1 cellular context compared by ENCODE assay signal in the genomic region with DNA sequence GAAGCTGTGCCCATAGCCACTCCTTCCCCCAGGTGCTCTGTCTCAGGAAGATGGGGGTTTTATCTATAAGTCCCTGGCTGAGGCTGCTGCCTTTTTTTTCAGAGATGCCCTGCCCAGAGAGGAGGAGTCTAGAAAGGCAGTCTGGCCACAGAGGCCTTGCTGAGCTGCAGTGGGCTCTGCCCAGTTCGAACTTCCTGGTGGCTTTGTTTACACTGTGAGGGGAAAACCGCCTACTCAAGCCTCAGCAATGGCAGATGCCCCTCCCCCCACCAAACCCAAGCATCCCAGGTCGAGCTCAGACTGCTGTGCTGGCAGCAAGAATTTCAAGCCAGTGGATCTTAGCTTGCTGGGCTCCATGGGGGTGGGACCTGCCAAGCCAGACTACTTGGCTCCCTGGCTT.
TF ChIP-seq lines count a peak whose summit lies in the region.
"Not testable (repeated sequence)": the region's sequence is repeated elsewhere in the genome, so short reads cannot be mapped to it uniquely, and the experiment has no call there.

No MANE protein-coding gene starts in this region.

TF ChIP-seq in HepG2, 621 proteins besides CTCF, POLR2A, EP300 and RAD21 (continued from another document):
- TF ChIP-seq, protein P1, sequence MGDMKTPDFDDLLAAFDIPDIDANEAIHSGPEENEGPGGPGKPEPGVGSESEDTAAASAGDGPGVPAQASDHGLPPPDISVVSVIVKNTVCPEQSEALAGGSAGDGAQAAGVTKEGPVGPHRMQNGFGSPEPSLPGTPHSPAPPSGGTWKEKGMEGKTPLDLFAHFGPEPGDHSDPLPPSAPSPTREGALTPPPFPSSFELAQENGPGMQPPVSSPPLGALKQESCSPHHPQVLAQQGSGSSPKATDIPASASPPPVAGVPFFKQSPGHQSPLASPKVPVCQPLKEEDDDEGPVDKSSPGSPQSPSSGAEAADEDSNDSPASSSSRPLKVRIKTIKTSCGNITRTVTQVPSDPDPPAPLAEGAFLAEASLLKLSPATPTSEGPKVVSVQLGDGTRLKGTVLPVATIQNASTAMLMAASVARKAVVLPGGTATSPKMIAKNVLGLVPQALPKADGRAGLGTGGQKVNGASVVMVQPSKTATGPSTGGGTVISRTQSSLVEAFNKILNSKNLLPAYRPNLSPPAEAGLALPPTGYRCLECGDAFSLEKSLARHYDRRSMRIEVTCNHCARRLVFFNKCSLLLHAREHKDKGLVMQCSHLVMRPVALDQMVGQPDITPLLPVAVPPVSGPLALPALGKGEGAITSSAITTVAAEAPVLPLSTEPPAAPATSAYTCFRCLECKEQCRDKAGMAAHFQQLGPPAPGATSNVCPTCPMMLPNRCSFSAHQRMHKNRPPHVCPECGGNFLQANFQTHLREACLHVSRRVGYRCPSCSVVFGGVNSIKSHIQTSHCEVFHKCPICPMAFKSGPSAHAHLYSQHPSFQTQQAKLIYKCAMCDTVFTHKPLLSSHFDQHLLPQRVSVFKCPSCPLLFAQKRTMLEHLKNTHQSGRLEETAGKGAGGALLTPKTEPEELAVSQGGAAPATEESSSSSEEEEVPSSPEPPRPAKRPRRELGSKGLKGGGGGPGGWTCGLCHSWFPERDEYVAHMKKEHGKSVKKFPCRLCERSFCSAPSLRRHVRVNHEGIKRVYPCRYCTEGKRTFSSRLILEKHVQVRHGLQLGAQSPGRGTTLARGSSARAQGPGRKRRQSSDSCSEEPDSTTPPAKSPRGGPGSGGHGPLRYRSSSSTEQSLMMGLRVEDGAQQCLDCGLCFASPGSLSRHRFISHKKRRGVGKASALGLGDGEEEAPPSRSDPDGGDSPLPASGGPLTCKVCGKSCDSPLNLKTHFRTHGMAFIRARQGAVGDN (CRISPR knock-in tag; IDR thresholded peaks at IDR 0.05) = peak; percentile 56
- 0 out of 2 replicates have a peak, but pooled peaks have one; percentile 24 for TF ChIP-seq ZNF772 (CRISPR knock-in tag; IDR thresholded peaks at IDR 0.05)
- TF ChIP-seq, protein P2, sequence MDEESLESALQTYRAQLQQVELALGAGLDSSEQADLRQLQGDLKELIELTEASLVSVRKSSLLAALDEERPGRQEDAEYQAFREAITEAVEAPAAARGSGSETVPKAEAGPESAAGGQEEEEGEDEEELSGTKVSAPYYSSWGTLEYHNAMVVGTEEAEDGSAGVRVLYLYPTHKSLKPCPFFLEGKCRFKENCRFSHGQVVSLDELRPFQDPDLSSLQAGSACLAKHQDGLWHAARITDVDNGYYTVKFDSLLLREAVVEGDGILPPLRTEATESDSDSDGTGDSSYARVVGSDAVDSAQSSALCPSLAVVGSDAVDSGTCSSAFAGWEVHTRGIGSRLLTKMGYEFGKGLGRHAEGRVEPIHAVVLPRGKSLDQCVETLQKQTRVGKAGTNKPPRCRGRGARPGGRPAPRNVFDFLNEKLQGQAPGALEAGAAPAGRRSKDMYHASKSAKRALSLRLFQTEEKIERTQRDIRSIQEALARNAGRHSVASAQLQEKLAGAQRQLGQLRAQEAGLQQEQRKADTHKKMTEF (CRISPR knock-in tag; IDR thresholded peaks at IDR 0.05) = peak; percentile 28; the same call in 1 of the 2 replicates
- TF ChIP-seq ERF (CRISPR knock-in tag; IDR thresholded peaks at IDR 0.05) = peak; percentile 34; the same call in 1 of the 2 replicates
- TF ChIP-seq, protein P3, sequence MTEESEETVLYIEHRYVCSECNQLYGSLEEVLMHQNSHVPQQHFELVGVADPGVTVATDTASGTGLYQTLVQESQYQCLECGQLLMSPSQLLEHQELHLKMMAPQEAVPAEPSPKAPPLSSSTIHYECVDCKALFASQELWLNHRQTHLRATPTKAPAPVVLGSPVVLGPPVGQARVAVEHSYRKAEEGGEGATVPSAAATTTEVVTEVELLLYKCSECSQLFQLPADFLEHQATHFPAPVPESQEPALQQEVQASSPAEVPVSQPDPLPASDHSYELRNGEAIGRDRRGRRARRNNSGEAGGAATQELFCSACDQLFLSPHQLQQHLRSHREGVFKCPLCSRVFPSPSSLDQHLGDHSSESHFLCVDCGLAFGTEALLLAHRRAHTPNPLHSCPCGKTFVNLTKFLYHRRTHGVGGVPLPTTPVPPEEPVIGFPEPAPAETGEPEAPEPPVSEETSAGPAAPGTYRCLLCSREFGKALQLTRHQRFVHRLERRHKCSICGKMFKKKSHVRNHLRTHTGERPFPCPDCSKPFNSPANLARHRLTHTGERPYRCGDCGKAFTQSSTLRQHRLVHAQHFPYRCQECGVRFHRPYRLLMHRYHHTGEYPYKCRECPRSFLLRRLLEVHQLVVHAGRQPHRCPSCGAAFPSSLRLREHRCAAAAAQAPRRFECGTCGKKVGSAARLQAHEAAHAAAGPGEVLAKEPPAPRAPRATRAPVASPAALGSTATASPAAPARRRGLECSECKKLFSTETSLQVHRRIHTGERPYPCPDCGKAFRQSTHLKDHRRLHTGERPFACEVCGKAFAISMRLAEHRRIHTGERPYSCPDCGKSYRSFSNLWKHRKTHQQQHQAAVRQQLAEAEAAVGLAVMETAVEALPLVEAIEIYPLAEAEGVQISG (CRISPR knock-in tag; IDR thresholded peaks at IDR 0.05) = peak; percentile 37; the same call in 1 of the 2 replicates
- 0 out of 2 replicates have a peak, but pooled peaks have one; percentile 39 for TF ChIP-seq HDAC1 (CRISPR knock-in tag; IDR thresholded peaks at IDR 0.05)
- TF ChIP-seq, protein P4, sequence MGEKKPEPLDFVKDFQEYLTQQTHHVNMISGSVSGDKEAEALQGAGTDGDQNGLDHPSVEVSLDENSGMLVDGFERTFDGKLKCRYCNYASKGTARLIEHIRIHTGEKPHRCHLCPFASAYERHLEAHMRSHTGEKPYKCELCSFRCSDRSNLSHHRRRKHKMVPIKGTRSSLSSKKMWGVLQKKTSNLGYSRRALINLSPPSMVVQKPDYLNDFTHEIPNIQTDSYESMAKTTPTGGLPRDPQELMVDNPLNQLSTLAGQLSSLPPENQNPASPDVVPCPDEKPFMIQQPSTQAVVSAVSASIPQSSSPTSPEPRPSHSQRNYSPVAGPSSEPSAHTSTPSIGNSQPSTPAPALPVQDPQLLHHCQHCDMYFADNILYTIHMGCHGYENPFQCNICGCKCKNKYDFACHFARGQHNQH (CRISPR knock-in tag; IDR thresholded peaks at IDR 0.05) = peak; percentile 48; the same call in 1 of the 2 replicates
- TF ChIP-seq, protein P5, sequence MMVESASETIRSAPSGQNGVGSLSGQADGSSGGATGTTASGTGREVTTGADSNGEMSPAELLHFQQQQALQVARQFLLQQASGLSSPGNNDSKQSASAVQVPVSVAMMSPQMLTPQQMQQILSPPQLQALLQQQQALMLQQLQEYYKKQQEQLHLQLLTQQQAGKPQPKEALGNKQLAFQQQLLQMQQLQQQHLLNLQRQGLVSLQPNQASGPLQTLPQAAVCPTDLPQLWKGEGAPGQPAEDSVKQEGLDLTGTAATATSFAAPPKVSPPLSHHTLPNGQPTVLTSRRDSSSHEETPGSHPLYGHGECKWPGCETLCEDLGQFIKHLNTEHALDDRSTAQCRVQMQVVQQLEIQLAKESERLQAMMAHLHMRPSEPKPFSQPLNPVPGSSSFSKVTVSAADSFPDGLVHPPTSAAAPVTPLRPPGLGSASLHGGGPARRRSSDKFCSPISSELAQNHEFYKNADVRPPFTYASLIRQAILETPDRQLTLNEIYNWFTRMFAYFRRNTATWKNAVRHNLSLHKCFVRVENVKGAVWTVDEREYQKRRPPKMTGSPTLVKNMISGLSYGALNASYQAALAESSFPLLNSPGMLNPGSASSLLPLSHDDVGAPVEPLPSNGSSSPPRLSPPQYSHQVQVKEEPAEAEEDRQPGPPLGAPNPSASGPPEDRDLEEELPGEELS (CRISPR knock-in tag; IDR thresholded peaks at IDR 0.05) = peak; percentile 44; the same call in 1 of the 2 replicates
- peak; percentile 52 for TF ChIP-seq ZMYM4 (CRISPR knock-in tag; IDR thresholded peaks at IDR 0.05)
- 0 out of 2 replicates have a peak, but pooled peaks have one; percentile 14 for TF ChIP-seq ARNT2 (CRISPR knock-in tag; IDR thresholded peaks at IDR 0.05; ENCODE audit: low read depth)
- peak; percentile 16 for TF ChIP-seq YY1 (IDR thresholded peaks at IDR 0.05; ENCODE audit: insufficient read depth, insufficient replicate concordance, low read depth, low read length)
- TF ChIP-seq GABPB1 (CRISPR knock-in tag; IDR thresholded peaks at IDR 0.05) = peak; percentile 47
- peak; percentile 30; the same call in 1 of the 2 replicates for TF ChIP-seq KDM3A (CRISPR knock-in tag; IDR thresholded peaks at IDR 0.05; ENCODE audit: low read depth)
- TF ChIP-seq GABPA (IDR thresholded peaks at IDR 0.05; ENCODE audit: low read depth, low read length) = not testable (repeated sequence)
- TF ChIP-seq GABPA (CRISPR knock-in tag; IDR thresholded peaks at IDR 0.05; ENCODE audit: low read depth) = 0 out of 2 replicates have a peak, but pooled peaks have one; percentile 32
- TF ChIP-seq SALL1 (CRISPR knock-in tag; IDR thresholded peaks at IDR 0.05) = peak; percentile 62; the same call in 1 of the 2 replicates
- TF ChIP-seq, protein P6, sequence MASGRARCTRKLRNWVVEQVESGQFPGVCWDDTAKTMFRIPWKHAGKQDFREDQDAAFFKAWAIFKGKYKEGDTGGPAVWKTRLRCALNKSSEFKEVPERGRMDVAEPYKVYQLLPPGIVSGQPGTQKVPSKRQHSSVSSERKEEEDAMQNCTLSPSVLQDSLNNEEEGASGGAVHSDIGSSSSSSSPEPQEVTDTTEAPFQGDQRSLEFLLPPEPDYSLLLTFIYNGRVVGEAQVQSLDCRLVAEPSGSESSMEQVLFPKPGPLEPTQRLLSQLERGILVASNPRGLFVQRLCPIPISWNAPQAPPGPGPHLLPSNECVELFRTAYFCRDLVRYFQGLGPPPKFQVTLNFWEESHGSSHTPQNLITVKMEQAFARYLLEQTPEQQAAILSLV (CRISPR knock-in tag; IDR thresholded peaks at IDR 0.05; ENCODE audit: borderline replicate concordance) = 0 out of 2 replicates have a peak, but pooled peaks have one; percentile 47
- TF ChIP-seq ZFX (CRISPR knock-in tag; IDR thresholded peaks at IDR 0.05; ENCODE audit: low read depth) = peak; percentile 66
- TF ChIP-seq, protein P7, sequence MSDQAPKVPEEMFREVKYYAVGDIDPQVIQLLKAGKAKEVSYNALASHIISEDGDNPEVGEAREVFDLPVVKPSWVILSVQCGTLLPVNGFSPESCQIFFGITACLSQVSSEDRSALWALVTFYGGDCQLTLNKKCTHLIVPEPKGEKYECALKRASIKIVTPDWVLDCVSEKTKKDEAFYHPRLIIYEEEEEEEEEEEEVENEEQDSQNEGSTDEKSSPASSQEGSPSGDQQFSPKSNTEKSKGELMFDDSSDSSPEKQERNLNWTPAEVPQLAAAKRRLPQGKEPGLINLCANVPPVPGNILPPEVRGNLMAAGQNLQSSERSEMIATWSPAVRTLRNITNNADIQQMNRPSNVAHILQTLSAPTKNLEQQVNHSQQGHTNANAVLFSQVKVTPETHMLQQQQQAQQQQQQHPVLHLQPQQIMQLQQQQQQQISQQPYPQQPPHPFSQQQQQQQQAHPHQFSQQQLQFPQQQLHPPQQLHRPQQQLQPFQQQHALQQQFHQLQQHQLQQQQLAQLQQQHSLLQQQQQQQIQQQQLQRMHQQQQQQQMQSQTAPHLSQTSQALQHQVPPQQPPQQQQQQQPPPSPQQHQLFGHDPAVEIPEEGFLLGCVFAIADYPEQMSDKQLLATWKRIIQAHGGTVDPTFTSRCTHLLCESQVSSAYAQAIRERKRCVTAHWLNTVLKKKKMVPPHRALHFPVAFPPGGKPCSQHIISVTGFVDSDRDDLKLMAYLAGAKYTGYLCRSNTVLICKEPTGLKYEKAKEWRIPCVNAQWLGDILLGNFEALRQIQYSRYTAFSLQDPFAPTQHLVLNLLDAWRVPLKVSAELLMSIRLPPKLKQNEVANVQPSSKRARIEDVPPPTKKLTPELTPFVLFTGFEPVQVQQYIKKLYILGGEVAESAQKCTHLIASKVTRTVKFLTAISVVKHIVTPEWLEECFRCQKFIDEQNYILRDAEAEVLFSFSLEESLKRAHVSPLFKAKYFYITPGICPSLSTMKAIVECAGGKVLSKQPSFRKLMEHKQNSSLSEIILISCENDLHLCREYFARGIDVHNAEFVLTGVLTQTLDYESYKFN (CRISPR knock-in tag; conservative IDR thresholded peaks at IDR 0.05) = peak; percentile 36; the same call in 1 of the 2 replicates
- peak; percentile 32; the same call in 1 of the 2 replicates for TF ChIP-seq HOXA3 (CRISPR knock-in tag; IDR thresholded peaks at IDR 0.05)
- TF ChIP-seq RXRA (CRISPR knock-in tag; IDR thresholded peaks at IDR 0.05) = peak; percentile 50; the same call in 1 of the 2 replicates
- TF ChIP-seq POGZ (CRISPR knock-in tag; IDR thresholded peaks at IDR 0.05) = peak; percentile 67
- 0 out of 2 replicates have a peak, but pooled peaks have one; percentile 39 for TF ChIP-seq REPIN1 (CRISPR knock-in tag; IDR thresholded peaks at IDR 0.05; ENCODE audit: borderline replicate concordance, low read depth)
- TF ChIP-seq MIER3 (CRISPR knock-in tag; IDR thresholded peaks at IDR 0.05; ENCODE audit: borderline replicate concordance) = peak; percentile 59; the same call in 1 of the 2 replicates
- TF ChIP-seq MTA1 (CRISPR knock-in tag; IDR thresholded peaks at IDR 0.05; ENCODE audit: borderline replicate concordance) = peak; percentile 33; the same call in 1 of the 2 replicates
- TF ChIP-seq, protein P8, sequence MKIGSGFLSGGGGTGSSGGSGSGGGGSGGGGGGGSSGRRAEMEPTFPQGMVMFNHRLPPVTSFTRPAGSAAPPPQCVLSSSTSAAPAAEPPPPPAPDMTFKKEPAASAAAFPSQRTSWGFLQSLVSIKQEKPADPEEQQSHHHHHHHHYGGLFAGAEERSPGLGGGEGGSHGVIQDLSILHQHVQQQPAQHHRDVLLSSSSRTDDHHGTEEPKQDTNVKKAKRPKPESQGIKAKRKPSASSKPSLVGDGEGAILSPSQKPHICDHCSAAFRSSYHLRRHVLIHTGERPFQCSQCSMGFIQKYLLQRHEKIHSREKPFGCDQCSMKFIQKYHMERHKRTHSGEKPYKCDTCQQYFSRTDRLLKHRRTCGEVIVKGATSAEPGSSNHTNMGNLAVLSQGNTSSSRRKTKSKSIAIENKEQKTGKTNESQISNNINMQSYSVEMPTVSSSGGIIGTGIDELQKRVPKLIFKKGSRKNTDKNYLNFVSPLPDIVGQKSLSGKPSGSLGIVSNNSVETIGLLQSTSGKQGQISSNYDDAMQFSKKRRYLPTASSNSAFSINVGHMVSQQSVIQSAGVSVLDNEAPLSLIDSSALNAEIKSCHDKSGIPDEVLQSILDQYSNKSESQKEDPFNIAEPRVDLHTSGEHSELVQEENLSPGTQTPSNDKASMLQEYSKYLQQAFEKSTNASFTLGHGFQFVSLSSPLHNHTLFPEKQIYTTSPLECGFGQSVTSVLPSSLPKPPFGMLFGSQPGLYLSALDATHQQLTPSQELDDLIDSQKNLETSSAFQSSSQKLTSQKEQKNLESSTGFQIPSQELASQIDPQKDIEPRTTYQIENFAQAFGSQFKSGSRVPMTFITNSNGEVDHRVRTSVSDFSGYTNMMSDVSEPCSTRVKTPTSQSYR (CRISPR knock-in tag; IDR thresholded peaks at IDR 0.05; ENCODE audit: borderline replicate concordance) = peak; percentile 96
- 0 out of 2 replicates have a peak, but pooled peaks have one; percentile 26 for TF ChIP-seq NFKBIZ (CRISPR knock-in tag; IDR thresholded peaks at IDR 0.05)
